1 cellular context compared by ENCODE assay signal in genomic region chr17:61556224-61557188, GRCh38.
TF ChIP-seq lines count a peak whose summit lies in the region.

No MANE protein-coding gene starts in this region.

TF ChIP-seq in GM23338, 12 proteins besides CTCF, POLR2A, EP300 and RAD21 (continued from another document):
- no peak for TF ChIP-seq ZNF462 (CRISPR knock-in tag; IDR thresholded peaks at IDR 0.05)
- TF ChIP-seq ZNF331 (CRISPR knock-in tag; IDR thresholded peaks at IDR 0.05; ENCODE audit: low read depth) = no peak
